In the genomic region with DNA sequence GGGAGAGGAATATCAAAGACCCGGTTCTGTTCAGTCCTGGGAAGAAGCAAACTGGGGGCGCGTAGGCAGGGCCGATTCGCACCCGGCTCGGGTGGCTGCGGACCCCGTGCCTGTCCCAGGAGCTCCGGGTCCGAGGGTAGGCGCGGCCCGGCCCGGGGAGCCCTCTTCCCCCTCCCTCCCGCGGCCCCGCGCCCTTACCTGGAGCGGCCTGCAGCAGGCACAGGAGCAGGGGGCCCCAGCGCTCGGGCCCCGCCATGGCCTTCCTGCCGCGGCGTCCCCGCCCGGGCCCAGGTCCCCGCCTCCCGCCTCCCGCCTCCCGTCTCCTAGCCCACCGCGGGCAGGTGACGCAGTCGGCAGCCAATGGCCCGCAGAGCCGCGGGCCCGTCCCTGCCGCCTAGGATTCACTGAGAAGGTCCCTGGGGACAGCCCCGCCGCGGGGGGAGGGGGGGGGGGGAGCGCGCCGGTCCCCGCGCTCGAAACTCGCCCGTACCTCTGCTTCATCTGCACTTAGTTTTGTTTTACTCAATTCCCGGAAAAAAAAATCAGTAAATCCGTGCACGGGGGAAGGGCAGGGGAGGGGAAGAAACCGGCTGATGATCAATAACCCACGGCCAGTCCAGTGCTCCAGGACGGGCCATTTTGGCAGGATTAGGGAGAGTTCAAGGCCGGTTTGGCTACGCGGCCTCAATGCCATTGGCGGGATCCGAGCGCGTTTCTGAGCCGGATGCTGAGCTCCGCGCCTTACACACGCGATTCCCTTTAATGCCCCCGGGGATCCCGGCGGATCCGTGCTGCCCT, we compare ENCODE assay signal across 8 cellular contexts. TPM values are rescaled to one million over a fixed set of nuclear protein-coding genes. Genes with fewer than 3 reads are reported as not detected.
DNase-seq lines count a peak whose midpoint lies in the region; ATAC-seq and TF ChIP-seq lines count a peak whose summit lies in the region.

A gene (minus strand): TSS at position 297 of the 798 bp plus-strand sequence. CDS start 41 bp downstream, at position 256.

- H3K36me3 Mint-ChIP-seq in activated CD8-positive, alpha-beta T cell treated with anti-CD3 and anti-CD28 coated beads, Interleukin-2, amount 10 ng/mL, durations not matched to agents 7 days and 5 days (ENCODE audit: low read depth), result no peaks in the 10 kb centered on the region
- H3K36me3 Mint-ChIP-seq in endodermal cell (ENCODE audit: low read depth), result peaks cover 4% of the 10 kb centered on the region

- CTCF ChIA-PET in activated CD8-positive, alpha-beta T cell treated with anti-CD3 and anti-CD28 coated beads, Interleukin-2, amount 10 ng/mL, durations not matched to agents 7 days and 5 days (lab: Charles Lee), result interaction anchor here (0.9 to 9.2 kb wide), 5 partner anchors 13 to 204 kb away, joined by 3 to 124 read pairs (median 12); no protein-coding TSS in a partner anchor

- DNase-seq in DMS 273 (lab: John Stamatoyannopoulos, UW; ENCODE audit: unreplicated experiment) (peak; percentile 74), DMS 273 treated with DMSO at 0.1 percent for 48 hours (lab: John Stamatoyannopoulos, UW) (no peak), NCI-H2081 treated with DMSO at 0.1 percent for 48 hours (lab: John Stamatoyannopoulos, UW) (peak; percentile 59), endodermal cell (peak; percentile 95)
- DNase-seq in activated CD8-positive, alpha-beta T cell treated with anti-CD3 and anti-CD28 coated beads, Interleukin-2, amount 10 ng/mL, durations not matched to agents 7 days and 5 days, result peak; percentile 75
- DNase-seq in stimulated activated CD8-positive, alpha-beta memory T cell treated with anti-CD3 and anti-CD28 coated beads, Interleukin-7, amount 100 ng/mL, for 4 hours (ENCODE audit: low read depth in 2 of 2), result peak; percentile 39 to 72

- H3K4me1 Mint-ChIP-seq in activated CD8-positive, alpha-beta T cell treated with anti-CD3 and anti-CD28 coated beads, Interleukin-2, amount 10 ng/mL, durations not matched to agents 7 days and 5 days (ENCODE audit: low read depth), result peaks cover 50% of the 10 kb centered on the region
- H3K4me1 Mint-ChIP-seq in endodermal cell, result peaks cover 10% of the 10 kb centered on the region

- no peaks in the 10 kb centered on the region for H3K36me3 ChIP-seq in endodermal cell (ENCODE audit: control insufficient read depth, insufficient read depth, low read length)
- H3K36me3 ChIP-seq in muscle layer of duodenum (ENCODE audit: control insufficient read depth in 1 of 2, insufficient read depth in 2 of 2, low read length in 2 of 2), result no peaks in the 10 kb centered on the region

- H3K9me3 Mint-ChIP-seq in activated CD8-positive, alpha-beta T cell treated with anti-CD3 and anti-CD28 coated beads, Interleukin-2, amount 10 ng/mL, durations not matched to agents 7 days and 5 days (ENCODE audit: insufficient read depth), result no peaks in the 10 kb centered on the region
- H3K9me3 Mint-ChIP-seq in endodermal cell, result no peaks in the 10 kb centered on the region

- TF ChIP-seq CTCF in endodermal cell (conservative IDR thresholded peaks at IDR 0.05), result no peak

- peak within 1 kb of the TSS; percentile 61 for H3K27ac Mint-ChIP-seq in activated CD8-positive, alpha-beta T cell treated with anti-CD3 and anti-CD28 coated beads, Interleukin-2, amount 10 ng/mL, durations not matched to agents 7 days and 5 days
- peak within 1 kb of the TSS; percentile 90 for H3K27ac Mint-ChIP-seq in endodermal cell

- H3K27ac ChIP-seq in endodermal cell (ENCODE audit: low read depth, low read length) (no peak within 1 kb of the TSS), muscle layer of duodenum (ENCODE audit: low read length) (no peak within 1 kb of the TSS)

- H3K4me1 ChIP-seq in endodermal cell (ENCODE audit: control insufficient read depth, insufficient read depth, low read length) (no peaks in the 10 kb centered on the region), muscle layer of duodenum (ENCODE audit: control insufficient read depth in 1 of 2, insufficient read depth in 2 of 2, low read length in 2 of 2) (peaks cover 0 to 5% of the 10 kb centered on the region in 2 donors)

- H3K27me3 ChIP-seq in endodermal cell (ENCODE audit: control insufficient read depth, insufficient read depth, low read length, poor library complexity, severe bottlenecking), result no peaks in the 10 kb centered on the region
- peaks cover 9% of the 10 kb centered on the region for H3K27me3 ChIP-seq in muscle layer of duodenum (ENCODE audit: low read depth, low read length)

- WGBS in endodermal cell (ENCODE audit: insufficient coverage in 1 of 2, insufficient read length in 1 of 2), 2 experiments, result 0 to 1% methylated on average over 47 to 71 of the region's 74 CpGs

- peak within 1 kb of the TSS; percentile 90 for H3K4me3 ChIP-seq in endodermal cell (ENCODE audit: low read length)
- H3K4me3 ChIP-seq in muscle layer of duodenum (ENCODE audit: low read depth in 1 of 2, low read length in 2 of 2), result peak within 1 kb of the TSS; percentile 65 to 67

- no peaks in the 10 kb centered on the region for H3K27me3 Mint-ChIP-seq in activated CD8-positive, alpha-beta T cell treated with anti-CD3 and anti-CD28 coated beads, Interleukin-2, amount 10 ng/mL, durations not matched to agents 7 days and 5 days (ENCODE audit: low read depth)
- peaks cover 3% of the 10 kb centered on the region for H3K27me3 Mint-ChIP-seq in endodermal cell (ENCODE audit: insufficient read depth)

- POLR2A ChIA-PET in activated CD8-positive, alpha-beta T cell treated with anti-CD3 and anti-CD28 coated beads, Interleukin-2, amount 10 ng/mL, durations not matched to agents 7 days and 5 days (lab: Charles Lee), result interaction anchor here (0.6 kb wide), 1 partner anchor 454 kb away, joined by 3 read pairs; no protein-coding TSS in a partner anchor

- peak within 1 kb of the TSS; percentile 76 for H3K4me3 Mint-ChIP-seq in activated CD8-positive, alpha-beta T cell treated with anti-CD3 and anti-CD28 coated beads, Interleukin-2, amount 10 ng/mL, durations not matched to agents 7 days and 5 days
- H3K4me3 Mint-ChIP-seq in endodermal cell, result peak within 1 kb of the TSS; percentile 70

- H3K9me3 ChIP-seq in endodermal cell (ENCODE audit: control insufficient read depth, low read length) (no peaks in the 10 kb centered on the region), muscle layer of duodenum (ENCODE audit: control insufficient read depth in 1 of 2, low read length in 2 of 2) (no peaks in the 10 kb centered on the region)

- ATAC-seq in activated CD8-positive, alpha-beta T cell treated with anti-CD3 and anti-CD28 coated beads, Interleukin-2, amount 10 ng/mL, durations not matched to agents 7 days and 5 days, result peak; percentile 89
- no peak for ATAC-seq in HG03460 (IDR thresholded peaks at IDR 0.05; ENCODE audit: unreplicated experiment)

- H3K9ac ChIP-seq in endodermal cell (ENCODE audit: extremely low read depth, low read length, poor library complexity, severe bottlenecking), result peak within 1 kb of the TSS; percentile 74

RNA-seq across cellular contexts. Expression of the gene that starts here (rescaled TPM):
- 1 to 10 TPM; 2.6 to 4.0 TPM for total RNA-seq in activated CD8-positive, alpha-beta T cell treated with anti-CD3 and anti-CD28 coated beads, Interleukin-2, amount 10 ng/mL, durations not matched to agents 7 days and 5 days
- total RNA-seq in endodermal cell, result 10 to 100 TPM; 12.1 to 13.0 TPM
- 1.1 TPM for polyA plus RNA-seq in endodermal cell (2013, experiment 1 of 2)
- 1.2 TPM for polyA plus RNA-seq in endodermal cell (2013, experiment 2 of 2)
